Comparison of ENCODE assay signal across 8 cellular contexts in genomic region chr1:225987491-225988316, GRCh38. TPM values are rescaled to one million over a fixed set of nuclear protein-coding genes. Genes with fewer than 3 reads are reported as not detected.
DNase-seq lines count a peak whose midpoint lies in the region; ATAC-seq, FAIRE-seq and TF ChIP-seq lines count a peak whose summit lies in the region.

No MANE protein-coding gene starts in this region.

- peak; percentile 54 to 74 (median 64) for TF ChIP-seq CTCF in gastroesophageal sphincter (IDR thresholded peaks at IDR 0.05)
- peak; percentile 36 to 56 for TF ChIP-seq CTCF in suprapubic skin (IDR thresholded peaks at IDR 0.05)

- no peak for TF ChIP-seq EP300 in gastroesophageal sphincter (IDR thresholded peaks at IDR 0.05)
- TF ChIP-seq EP300 in suprapubic skin (IDR thresholded peaks at IDR 0.05): no peak

- DNase-seq in GM03348 (ENCODE audit: low spot score): peak; percentile 62
- peak; percentile 56 for DNase-seq in M059J (ENCODE audit: low read depth)
- no peak for DNase-seq in suprapubic skin (ENCODE audit: low spot score in 2 of 2)
- DNase-seq in occipital lobe (lab: John Stamatoyannopoulos, UW): no peak
- DNase-seq in stimulated activated CD4-positive, alpha-beta T cell treated with anti-CD3 and anti-CD28 coated beads, Interleukin-12 subunit alpha, Interleukin-12 subunit beta, amount 100 ng/mL, for 4 hours: no peak

- H3K4me1 ChIP-seq in gastroesophageal sphincter (peaks cover 0 to 13% (median 0%) of the 10 kb centered on the region in 3 donors), suprapubic skin (no peaks in the 10 kb centered on the region)

- TF ChIP-seq POLR2A in gastroesophageal sphincter (IDR thresholded peaks at IDR 0.05) (no peak), suprapubic skin (IDR thresholded peaks at IDR 0.05) (no peak)

- H3K4me3 ChIP-seq in gastroesophageal sphincter (no peak overlapping the region), suprapubic skin (no peak overlapping the region)

- H3K27ac ChIP-seq in gastroesophageal sphincter (peak overlapping the region in 1 of 4 donors; percentile 25), suprapubic skin (no peak overlapping the region)

- no peaks in the 10 kb centered on the region for H3K27me3 ChIP-seq in gastroesophageal sphincter
- H3K27me3 ChIP-seq in suprapubic skin: no peaks in the 10 kb centered on the region

- ATAC-seq in gastroesophageal sphincter (no peak), GM21529 (IDR thresholded peaks at IDR 0.05; ENCODE audit: unreplicated experiment) (no peak)

- H3K36me3 ChIP-seq in gastroesophageal sphincter (peaks cover 0 to 99% of the 10 kb centered on the region in 2 donors), suprapubic skin (peaks cover 97% of the 10 kb centered on the region)

- H3K9me3 ChIP-seq in gastroesophageal sphincter (no peaks in the 10 kb centered on the region), suprapubic skin (no peaks in the 10 kb centered on the region)

- 74 to 75% methylated on average over 4 to 7 of the region's 7 CpGs for WGBS in gastroesophageal sphincter (ENCODE audit: low coverage in 1 of 2), 2 donors
- WGBS in suprapubic skin: 69% methylated on average over 7 of the region's 7 CpGs

- peak; percentile 98 for FAIRE-seq in TTC549 (lab: Jason Lieb, UNC)

RNA-seq across cellular contexts. Expression of gene SDE2, which starts 11.4 kb away (rescaled TPM):
- 15.5 and 28.7 TPM in 2 replicates for total RNA-seq in M059J (2014; rRNA removed; shearing (Covaris generic))
- total RNA-seq in gastroesophageal sphincter (10 to 100 TPM; 15.9 to 23.2 (median 21.2) TPM), suprapubic skin (10 to 100 TPM; 19.7 to 37.2 (median 26.5) TPM), occipital lobe (43.4 TPM)

RNA-seq across cellular contexts. Expression of gene LEFTY2, which starts 46.7 kb away (rescaled TPM):
- total RNA-seq in M059J (2014; rRNA removed; shearing (Covaris generic)): not detected in 2 replicates
- total RNA-seq in gastroesophageal sphincter: 1 to 10 TPM in 1 of 4 donors, not detected in 3; 1.1 TPM
- under 1 TPM in 1 of 4 donors, not detected in 3; 0.26 TPM for total RNA-seq in suprapubic skin
- total RNA-seq in occipital lobe: 0.47 TPM

Comparison
In these comparisons a context has a peak if more than half of its experiments do, and no peak if none do; other contexts are left out.
1. DNase-seq: peak in GM03348 (single experiment) and M059J (single experiment); none in suprapubic skin (0 of 2), occipital lobe (single experiment) and stimulated activated CD4-positive, alpha-beta T cell treated with anti-CD3 and anti-CD28 coated beads, Interleukin-12 subunit alpha, Interleukin-12 subunit beta, amount 100 ng/mL, for 4 hours (single experiment).